ENCODE assay signal across 18 cellular contexts in genomic region chr3:49611291-49611690, GRCh38.
"Had no signal": no experiment of that assay in that cellular context is flagged by ENCODE, and none has a peak within 500 bp of the region (broad histone marks: within the 10 kb centered on the region; RNA-seq: fewer than 3 reads in every experiment).

No MANE protein-coding gene starts in this region.

- H3K9me3 ChIP-seq: MG63, SK-N-SH had no signal

- DNase-seq: Karpas-422, KG1, NCI-H1092, NCI-H1105 treated with DMSO at 0.1 percent for 48 hours, NCI-H1436, NCI-H187, NCI-H2029, NCI-H2081 treated with DMSO at 0.1 percent for 48 hours, NCI-H2171, NCI-H510A, NCI-H524 treated with DMSO at 0.1 percent for 48 hours, NCI-H69, NCI-H774, RPMI8226, SHP77, SK-N-SH had no signal

- H3K9ac ChIP-seq: SK-N-SH had no signal

- H3K4me3 ChIP-seq: MG63 had no signal

- H3K27ac ChIP-seq: HL-60 had no signal

- H3K36me3 ChIP-seq: MG63 had no signal

- H3K27me3 ChIP-seq: MG63 had no signal
